In the genomic region with DNA sequence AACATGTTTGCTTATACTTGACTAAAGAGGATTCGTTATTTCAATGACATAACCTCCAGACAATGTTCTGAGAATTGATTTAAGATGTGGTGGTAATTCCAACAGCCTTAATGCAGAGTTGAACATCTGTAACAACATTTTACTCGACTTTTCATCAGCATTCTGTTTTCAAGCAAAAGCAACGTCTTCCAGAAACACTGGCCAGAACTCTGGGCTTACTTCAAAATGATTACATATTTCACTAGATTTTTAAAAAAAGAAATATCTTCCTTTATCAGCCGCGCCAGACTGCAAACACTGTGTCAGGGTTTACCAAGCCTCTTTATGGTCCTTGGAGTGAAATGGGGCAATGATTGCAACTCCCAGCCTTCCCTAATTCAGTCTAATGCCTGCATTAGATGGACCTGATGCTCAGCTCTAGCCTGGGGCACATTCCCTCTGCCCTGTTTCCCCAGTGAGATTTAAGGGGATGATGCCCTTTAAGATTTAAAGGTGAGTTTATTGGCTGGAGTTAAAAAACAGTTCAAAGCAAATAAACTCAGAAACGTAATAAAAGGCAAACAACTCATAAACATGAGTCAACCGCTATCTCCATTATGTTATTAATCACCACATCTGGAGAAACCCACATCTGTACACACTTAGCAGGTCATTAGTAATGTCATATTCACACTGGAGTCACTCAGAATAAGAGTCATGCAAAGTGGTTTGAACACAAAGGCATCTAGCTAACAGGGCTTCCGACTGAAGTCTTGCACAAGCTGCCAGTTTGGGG, we compare ENCODE assay signal across 16 cellular contexts.
A peak's percentile ranks its signal among the peaks of the same experiment; 100 is the strongest.
DNase-seq lines count a peak whose midpoint lies in the region; FAIRE-seq and TF ChIP-seq lines count a peak whose summit lies in the region.
"Had no signal": no experiment of that assay in that cellular context is flagged by ENCODE, and none has a peak within 500 bp of the region (broad histone marks: within the 10 kb centered on the region; RNA-seq: fewer than 3 reads in every experiment).

No MANE protein-coding gene starts in this region.

- H3K36me3 Mint-ChIP-seq in osteocyte (ENCODE audit: unreplicated experiment): peaks cover 6% of the 10 kb centered on the region
- H3K36me3 Mint-ChIP-seq: activated CD4-positive, alpha-beta memory T cell treated with anti-CD3 and anti-CD28 coated beads for 36 hours had no signal

- FAIRE-seq in GM12891 (lab: Jason Lieb, UNC): no peak

- H3K9me3 Mint-ChIP-seq in osteocyte (ENCODE audit: unreplicated experiment): no peaks in the 10 kb centered on the region
- H3K9me3 Mint-ChIP-seq: activated CD4-positive, alpha-beta memory T cell treated with anti-CD3 and anti-CD28 coated beads for 36 hours; GM23338 had no signal

- peaks cover 18% of the 10 kb centered on the region for H3K4me1 Mint-ChIP-seq in osteocyte (ENCODE audit: unreplicated experiment)

- peak; percentile 63 for DNase-seq in AG20443 (ENCODE audit: low spot score)
- peak; percentile 67 for DNase-seq in M059J (ENCODE audit: low read depth)
- DNase-seq in epithelial cell of prostate (ENCODE audit: low read depth, low spot score): peak; percentile 72
- no peak for DNase-seq in osteocyte (ENCODE audit: extremely low spot score, unreplicated experiment)
- no peak for DNase-seq in GM12891 (ENCODE audit: insufficient read length, low spot score)
- no peak for DNase-seq in nucleus accumbens (lab: John Stamatoyannopoulos, UW)
- no peak for DNase-seq in effector CD8-positive, alpha-beta T cell (lab: John Stamatoyannopoulos, UW)
- no peak for DNase-seq in germinal center (ENCODE audit: low spot score)
- DNase-seq: activated CD4-positive, alpha-beta memory T cell treated with anti-CD3 and anti-CD28 coated beads for 36 hours; adrenal gland; colonic mucosa; KBM-7; NCI-H1105 treated with DMSO at 0.1 percent for 48 hours; NCI-H2171 treated with DMSO at 0.1 percent for 48 hours had no signal

- TF ChIP-seq POLR2A in GM12891 (IDR thresholded peaks at IDR 0.05; ENCODE audit: low read depth, low read length): no peak

- TF ChIP-seq CTCF in osteocyte (IDR thresholded peaks at IDR 0.05): no peak

- peak overlapping the region; percentile 68 for H3K27ac Mint-ChIP-seq in osteocyte (ENCODE audit: unreplicated experiment)
- H3K27ac Mint-ChIP-seq: activated CD4-positive, alpha-beta memory T cell treated with anti-CD3 and anti-CD28 coated beads for 36 hours; GM23338 had no signal

- H3K4me3 Mint-ChIP-seq in osteocyte (ENCODE audit: unreplicated experiment): no peak overlapping the region
- H3K4me3 Mint-ChIP-seq: activated CD4-positive, alpha-beta memory T cell treated with anti-CD3 and anti-CD28 coated beads for 36 hours; GM23338 had no signal

- no peak overlapping the region for H3K27ac ChIP-seq in epithelial cell of prostate
- H3K27ac ChIP-seq: adrenal gland, colonic mucosa, thoracic aorta had no signal

- H3K27me3 Mint-ChIP-seq in osteocyte (ENCODE audit: unreplicated experiment): no peaks in the 10 kb centered on the region
- H3K27me3 Mint-ChIP-seq: activated CD4-positive, alpha-beta memory T cell treated with anti-CD3 and anti-CD28 coated beads for 36 hours had no signal

TF ChIP-seq in GM12891, 5 proteins besides CTCF, POLR2A, EP300 and RAD21:
- TF ChIP-seq TAF1 (IDR thresholded peaks at IDR 0.05; ENCODE audit: low read depth, low read length) (no peak), PAX5 (IDR thresholded peaks at IDR 0.05; ENCODE audit: insufficient read depth, low read length, severe bottlenecking) (no peak), SPI1 (IDR thresholded peaks at IDR 0.05; ENCODE audit: low read depth, low read length) (no peak), POU2F2 (IDR thresholded peaks at IDR 0.05; ENCODE audit: low read depth, low read length) (no peak), POLR2AphosphoS5 (IDR thresholded peaks at IDR 0.05; ENCODE audit: low read depth, low read length) (no peak)

Comparison
In these comparisons a context has a peak if more than half of its experiments do, and no peak if none do; other contexts are left out.
1. DNase-seq: peak in AG20443 (single experiment), M059J (single experiment) and epithelial cell of prostate (single experiment); none in osteocyte (single experiment), GM12891 (single experiment), nucleus accumbens (0 of 56), effector CD8-positive, alpha-beta T cell (single experiment) and germinal center (single experiment).